In genomic region chr12:110708917-110709316, GRCh38 we compare ENCODE assay signal across 27 cellular contexts.
"Had no signal": no experiment of that assay in that cellular context is flagged by ENCODE, and none has a peak within 500 bp of the region (broad histone marks: within the 10 kb centered on the region; RNA-seq: fewer than 3 reads in every experiment).

No MANE protein-coding gene starts in this region.

- H3K36me3 Mint-ChIP-seq: natural killer cell had no signal

- H3K4me1 Mint-ChIP-seq: natural killer cell; nephron; stimulated activated effector memory CD8-positive, alpha-beta T cell treated with anti-CD3 and anti-CD28 coated beads, Interleukin-12 subunit alpha, Interleukin-12 subunit beta, amount 100 ng/mL, for 72 hours had no signal

- H2AFZ ChIP-seq: neural progenitor cell, parathyroid adenoma had no signal

- H3K4me3 Mint-ChIP-seq: natural killer cell; nephron; neural progenitor cell; stimulated activated effector memory CD8-positive, alpha-beta T cell treated with anti-CD3 and anti-CD28 coated beads, Interleukin-12 subunit alpha, Interleukin-12 subunit beta, amount 100 ng/mL, for 72 hours; stimulated activated naive B cell treated with anti-CD40 and anti-IgM and Interleukin-4, amounts not matched to agents 10 μg/mL and 1 μg/mL and 100 μg/mL, for 72 hours; stimulated activated naive CD8-positive, alpha-beta T cell treated with anti-CD3 and anti-CD28 coated beads, Interleukin-15, Interleukin-2, amounts not matched to agents 100 ng/mL and 50 ng/mL, for 24 hours; type B pancreatic cell had no signal

- H3K4me2 ChIP-seq: neural progenitor cell had no signal

- H3K9me3 Mint-ChIP-seq: natural killer cell; nephron; neural progenitor cell; stimulated activated effector memory CD8-positive, alpha-beta T cell treated with anti-CD3 and anti-CD28 coated beads, Interleukin-12 subunit alpha, Interleukin-12 subunit beta, amount 100 ng/mL, for 72 hours; stimulated activated naive B cell treated with anti-CD40 and anti-IgM and Interleukin-4, amounts not matched to agents 10 μg/mL and 1 μg/mL and 100 μg/mL, for 72 hours; stimulated activated naive CD8-positive, alpha-beta T cell treated with anti-CD3 and anti-CD28 coated beads, Interleukin-15, Interleukin-2, amounts not matched to agents 100 ng/mL and 50 ng/mL, for 24 hours; type B pancreatic cell had no signal

- H3K9me3 ChIP-seq: ovary, psoas muscle, right lobe of liver, sigmoid colon, stomach, thoracic aorta, thyroid gland, tibial nerve, vagina had no signal

- H3K9ac ChIP-seq: neural progenitor cell, parathyroid adenoma had no signal

- H3K79me2 ChIP-seq: parathyroid adenoma had no signal

- H3K27ac ChIP-seq: neural progenitor cell, ovary, parathyroid adenoma, psoas muscle, right lobe of liver, sigmoid colon, stomach, thoracic aorta, thyroid gland, tibial nerve, vagina had no signal

- H3K4me1 ChIP-seq: neural progenitor cell, parathyroid adenoma, psoas muscle, right lobe of liver, sigmoid colon, stomach, thyroid gland, tibial nerve, vagina had no signal

- ATAC-seq: natural killer cell; psoas muscle; right cardiac atrium; right lobe of liver; stimulated activated effector memory CD8-positive, alpha-beta T cell treated with anti-CD3 and anti-CD28 coated beads, Interleukin-12 subunit alpha, Interleukin-12 subunit beta, amount 100 ng/mL, for 72 hours; stimulated activated naive B cell treated with anti-CD40 and anti-IgM and Interleukin-4, amounts not matched to agents 10 μg/mL and 1 μg/mL and 100 μg/mL, for 72 hours had no signal

- H3K4me3 ChIP-seq: neural progenitor cell, ovary, psoas muscle, right lobe of liver, sigmoid colon, stomach, thoracic aorta, thyroid gland, tibial nerve, vagina had no signal

- H3K27me3 ChIP-seq: neural progenitor cell, ovary, right lobe of liver, sigmoid colon, stomach, thyroid gland, tibial nerve, vagina had no signal

- H3K27me3 Mint-ChIP-seq: progenitor cell of endocrine pancreas; stimulated activated naive B cell treated with anti-CD40 and anti-IgM and Interleukin-4, amounts not matched to agents 10 μg/mL and 1 μg/mL and 100 μg/mL, for 72 hours; stimulated activated naive CD8-positive, alpha-beta T cell treated with anti-CD3 and anti-CD28 coated beads, Interleukin-15, Interleukin-2, amounts not matched to agents 100 ng/mL and 50 ng/mL, for 24 hours; type B pancreatic cell had no signal

- H3K36me3 ChIP-seq: neural progenitor cell, ovary, right lobe of liver, sigmoid colon, thoracic aorta, thyroid gland, vagina had no signal

- DNase-seq: natural killer cell; occipital lobe; ovary; posterior cingulate gyrus; psoas muscle; right cardiac atrium; right lobe of liver; sigmoid colon; small intestine; stimulated activated CD4-positive, alpha-beta T cell treated with anti-CD3 and anti-CD28 coated beads, Interleukin-15, amount 100 ng/mL, for 24 hours; stimulated activated CD4-positive, alpha-beta T cell treated with anti-CD3 and anti-CD28 coated beads, Interleukin-2, amount 100 ng/mL, for 24 hours; stimulated activated CD4-positive, alpha-beta T cell treated with anti-CD3 and anti-CD28 coated beads, Interleukin-2, amount 100 ng/mL, for 48 hours; stimulated activated CD4-positive, alpha-beta T cell treated with anti-CD3 and anti-CD28 coated beads, Interleukin-4, amount 100 ng/mL, for 24 hours; stimulated activated naive B cell treated with anti-CD40 and anti-IgM and Interleukin-4, amounts not matched to agents 10 μg/mL and 1 μg/mL and 100 μg/mL, for 72 hours; stimulated activated naive CD4-positive, alpha-beta T cell treated with Interleukin-2 at 50 U/mL for 16 hours; stomach; thyroid gland had no signal

- H3K27ac Mint-ChIP-seq: natural killer cell; nephron; neural progenitor cell; progenitor cell of endocrine pancreas; stimulated activated effector memory CD8-positive, alpha-beta T cell treated with anti-CD3 and anti-CD28 coated beads, Interleukin-12 subunit alpha, Interleukin-12 subunit beta, amount 100 ng/mL, for 72 hours; stimulated activated naive B cell treated with anti-CD40 and anti-IgM and Interleukin-4, amounts not matched to agents 10 μg/mL and 1 μg/mL and 100 μg/mL, for 72 hours; stimulated activated naive CD8-positive, alpha-beta T cell treated with anti-CD3 and anti-CD28 coated beads, Interleukin-15, Interleukin-2, amounts not matched to agents 100 ng/mL and 50 ng/mL, for 24 hours; type B pancreatic cell had no signal
